ENCODE assay signal across 15 cellular contexts in genomic region chr1:25004355-25004754, GRCh38.
"Had no signal": no experiment of that assay in that cellular context is flagged by ENCODE, and none has a peak within 500 bp of the region (broad histone marks: within the 10 kb centered on the region; RNA-seq: fewer than 3 reads in every experiment).

No MANE protein-coding gene starts in this region.

- H3K27ac Mint-ChIP-seq: WTC11 had no signal

- H3K4me3 ChIP-seq: gastroesophageal sphincter, pancreas had no signal

- DNase-seq: activated CD4-positive, alpha-beta T cell treated with anti-CD3 and anti-CD28 coated beads, Interleukin-2, amount 50 U/mL, for 48 hours; activated gamma-delta T cell treated with Interleukin-2 at 50 U/mL for 16 hours; amniotic stem cell; cortex of kidney; effector memory CD4-positive, alpha-beta T cell; pancreas; stimulated activated CD4-positive, alpha-beta T cell treated with anti-CD3 and anti-CD28 coated beads, Interleukin-12 subunit alpha, Interleukin-12 subunit beta, amount 100 ng/mL, for 4 hours had no signal

- H3K36me3 Mint-ChIP-seq: brain, WTC11 had no signal

- H3K9me3 ChIP-seq: gastroesophageal sphincter, pancreas had no signal

- H3K9me3 Mint-ChIP-seq: central memory CD8-positive, alpha-beta T cell; neural crest cell; T-helper 1 cell treated with Interleukin-12 subunit alpha and Interleukin-12 subunit beta and Interleukin-4 antibody, amounts not matched to agents 30 μg/mL and 1 μg/mL, for 36 hours; WTC11 had no signal

- H3K4me1 ChIP-seq: pancreas had no signal

- H3K4me3 Mint-ChIP-seq: brain; central memory CD8-positive, alpha-beta T cell; neural crest cell; T-helper 1 cell treated with Interleukin-12 subunit alpha and Interleukin-12 subunit beta and Interleukin-4 antibody, amounts not matched to agents 30 μg/mL and 1 μg/mL, for 36 hours; WTC11 had no signal

- H3K36me3 ChIP-seq: gastroesophageal sphincter, pancreas had no signal

- H3K27ac ChIP-seq: epithelial cell of prostate, gastroesophageal sphincter, pancreas had no signal

- ATAC-seq: gastroesophageal sphincter, pancreas, SK-N-SH treated with all-trans-retinoic acid at 6 μM for 48 hours, WTC11 had no signal

- H3K27me3 Mint-ChIP-seq: central memory CD8-positive, alpha-beta T cell had no signal
